Comparison of ENCODE assay signal across 2 cellular contexts in the genomic region with DNA sequence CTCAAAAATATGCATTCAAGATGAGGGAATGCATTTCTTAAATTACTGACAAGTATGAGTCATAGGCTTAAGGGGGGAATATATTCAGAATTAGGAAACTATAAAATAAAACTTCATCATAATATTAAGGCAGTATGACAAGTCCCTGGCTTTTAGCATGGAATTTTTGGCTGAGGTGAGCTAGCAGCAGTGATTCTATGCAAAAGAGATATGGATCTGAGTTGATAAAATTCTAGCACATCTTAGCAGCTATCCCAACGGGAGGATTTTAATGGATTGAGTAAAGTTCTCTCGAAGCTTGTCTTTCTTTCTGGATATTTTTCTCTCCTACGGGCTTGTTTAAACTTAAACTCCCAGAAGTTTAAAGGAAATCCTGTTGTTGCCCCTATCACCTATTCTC.
TF ChIP-seq lines count a peak whose summit lies in the region.

No MANE protein-coding gene starts in this region.

TF ChIP-seq in A549, 52 proteins besides CTCF, POLR2A, EP300 and RAD21:
- TF ChIP-seq, protein P1, sequence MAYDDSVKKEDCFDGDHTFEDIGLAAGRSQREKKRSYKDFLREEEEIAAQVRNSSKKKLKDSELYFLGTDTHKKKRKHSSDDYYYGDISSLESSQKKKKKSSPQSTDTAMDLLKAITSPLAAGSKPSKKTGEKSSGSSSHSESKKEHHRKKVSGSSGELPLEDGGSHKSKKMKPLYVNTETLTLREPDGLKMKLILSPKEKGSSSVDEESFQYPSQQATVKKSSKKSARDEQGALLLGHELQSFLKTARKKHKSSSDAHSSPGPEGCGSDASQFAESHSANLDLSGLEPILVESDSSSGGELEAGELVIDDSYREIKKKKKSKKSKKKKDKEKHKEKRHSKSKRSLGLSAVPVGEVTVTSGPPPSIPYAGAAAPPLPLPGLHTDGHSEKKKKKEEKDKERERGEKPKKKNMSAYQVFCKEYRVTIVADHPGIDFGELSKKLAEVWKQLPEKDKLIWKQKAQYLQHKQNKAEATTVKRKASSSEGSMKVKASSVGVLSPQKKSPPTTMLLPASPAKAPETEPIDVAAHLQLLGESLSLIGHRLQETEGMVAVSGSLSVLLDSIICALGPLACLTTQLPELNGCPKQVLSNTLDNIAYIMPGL (CRISPR knock-in tag; IDR thresholded peaks at IDR 0.05; ENCODE audit: borderline replicate concordance): no peak
- TF ChIP-seq, protein P2, sequence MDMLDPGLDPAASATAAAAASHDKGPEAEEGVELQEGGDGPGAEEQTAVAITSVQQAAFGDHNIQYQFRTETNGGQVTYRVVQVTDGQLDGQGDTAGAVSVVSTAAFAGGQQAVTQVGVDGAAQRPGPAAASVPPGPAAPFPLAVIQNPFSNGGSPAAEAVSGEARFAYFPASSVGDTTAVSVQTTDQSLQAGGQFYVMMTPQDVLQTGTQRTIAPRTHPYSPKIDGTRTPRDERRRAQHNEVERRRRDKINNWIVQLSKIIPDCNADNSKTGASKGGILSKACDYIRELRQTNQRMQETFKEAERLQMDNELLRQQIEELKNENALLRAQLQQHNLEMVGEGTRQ (IDR thresholded peaks at IDR 0.05): no peak
- TF ChIP-seq TP53 (CRISPR knock-in tag; IDR thresholded peaks at IDR 0.05): no peak
- no peak for TF ChIP-seq FOSL2 (IDR thresholded peaks at IDR 0.05)
- TF ChIP-seq FOSL2 (CRISPR knock-in tag; IDR thresholded peaks at IDR 0.05): peak; percentile 46; the same call in 1 of the 2 replicates
- TF ChIP-seq RARB (CRISPR knock-in tag; IDR thresholded peaks at IDR 0.05): no peak
- TF ChIP-seq CHD2 (IDR thresholded peaks at IDR 0.05; ENCODE audit: low read length, partially characterized antibody): no peak
- no peak for TF ChIP-seq ZNF302 (CRISPR knock-in tag; IDR thresholded peaks at IDR 0.05)

TF ChIP-seq in HCT116, 20 proteins besides CTCF, POLR2A, EP300 and RAD21:
- TF ChIP-seq EZH2phosphoT487 (IDR thresholded peaks at IDR 0.05; ENCODE audit: borderline replicate concordance) (no peak), ZNF274 (IDR thresholded peaks at IDR 0.05; ENCODE audit: low read depth, low read length) (no peak), SIN3A (IDR thresholded peaks at IDR 0.05; ENCODE audit: low read depth) (no peak), EZH2 (IDR thresholded peaks at IDR 0.05) (no peak), ZFX (IDR thresholded peaks at IDR 0.05) (no peak), SP1 (IDR thresholded peaks at IDR 0.05; ENCODE audit: low read depth) (no peak), TCF7L2 (IDR thresholded peaks at IDR 0.05; ENCODE audit: borderline replicate concordance, extremely low read depth, insufficient read depth, insufficient read length) (no peak), YY1 (IDR thresholded peaks at IDR 0.05; ENCODE audit: extremely low read depth, insufficient replicate concordance, low read depth, low read length) (no peak), EGR1 (IDR thresholded peaks at IDR 0.05; ENCODE audit: low read depth) (no peak), SRF (IDR thresholded peaks at IDR 0.05; ENCODE audit: low read depth) (no peak), FOSL1 (IDR thresholded peaks at IDR 0.05; ENCODE audit: low read depth) (no peak), JUND (IDR thresholded peaks at IDR 0.05) (no peak), ELF1 (IDR thresholded peaks at IDR 0.05; ENCODE audit: borderline replicate concordance, low read depth) (no peak), CBX3 (IDR thresholded peaks at IDR 0.05; ENCODE audit: low read depth) (no peak), CEBPB (IDR thresholded peaks at IDR 0.05; ENCODE audit: low read depth) (no peak)
- TF ChIP-seq, protein P3, sequence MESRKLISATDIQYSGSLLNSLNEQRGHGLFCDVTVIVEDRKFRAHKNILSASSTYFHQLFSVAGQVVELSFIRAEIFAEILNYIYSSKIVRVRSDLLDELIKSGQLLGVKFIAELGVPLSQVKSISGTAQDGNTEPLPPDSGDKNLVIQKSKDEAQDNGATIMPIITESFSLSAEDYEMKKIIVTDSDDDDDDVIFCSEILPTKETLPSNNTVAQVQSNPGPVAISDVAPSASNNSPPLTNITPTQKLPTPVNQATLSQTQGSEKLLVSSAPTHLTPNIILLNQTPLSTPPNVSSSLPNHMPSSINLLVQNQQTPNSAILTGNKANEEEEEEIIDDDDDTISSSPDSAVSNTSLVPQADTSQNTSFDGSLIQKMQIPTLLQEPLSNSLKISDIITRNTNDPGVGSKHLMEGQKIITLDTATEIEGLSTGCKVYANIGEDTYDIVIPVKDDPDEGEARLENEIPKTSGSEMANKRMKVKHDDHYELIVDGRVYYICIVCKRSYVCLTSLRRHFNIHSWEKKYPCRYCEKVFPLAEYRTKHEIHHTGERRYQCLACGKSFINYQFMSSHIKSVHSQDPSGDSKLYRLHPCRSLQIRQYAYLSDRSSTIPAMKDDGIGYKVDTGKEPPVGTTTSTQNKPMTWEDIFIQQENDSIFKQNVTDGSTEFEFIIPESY (IDR thresholded peaks at IDR 0.05; ENCODE audit: extremely low read depth, insufficient replicate concordance, low read length): no peak
- TF ChIP-seq, protein P4, sequence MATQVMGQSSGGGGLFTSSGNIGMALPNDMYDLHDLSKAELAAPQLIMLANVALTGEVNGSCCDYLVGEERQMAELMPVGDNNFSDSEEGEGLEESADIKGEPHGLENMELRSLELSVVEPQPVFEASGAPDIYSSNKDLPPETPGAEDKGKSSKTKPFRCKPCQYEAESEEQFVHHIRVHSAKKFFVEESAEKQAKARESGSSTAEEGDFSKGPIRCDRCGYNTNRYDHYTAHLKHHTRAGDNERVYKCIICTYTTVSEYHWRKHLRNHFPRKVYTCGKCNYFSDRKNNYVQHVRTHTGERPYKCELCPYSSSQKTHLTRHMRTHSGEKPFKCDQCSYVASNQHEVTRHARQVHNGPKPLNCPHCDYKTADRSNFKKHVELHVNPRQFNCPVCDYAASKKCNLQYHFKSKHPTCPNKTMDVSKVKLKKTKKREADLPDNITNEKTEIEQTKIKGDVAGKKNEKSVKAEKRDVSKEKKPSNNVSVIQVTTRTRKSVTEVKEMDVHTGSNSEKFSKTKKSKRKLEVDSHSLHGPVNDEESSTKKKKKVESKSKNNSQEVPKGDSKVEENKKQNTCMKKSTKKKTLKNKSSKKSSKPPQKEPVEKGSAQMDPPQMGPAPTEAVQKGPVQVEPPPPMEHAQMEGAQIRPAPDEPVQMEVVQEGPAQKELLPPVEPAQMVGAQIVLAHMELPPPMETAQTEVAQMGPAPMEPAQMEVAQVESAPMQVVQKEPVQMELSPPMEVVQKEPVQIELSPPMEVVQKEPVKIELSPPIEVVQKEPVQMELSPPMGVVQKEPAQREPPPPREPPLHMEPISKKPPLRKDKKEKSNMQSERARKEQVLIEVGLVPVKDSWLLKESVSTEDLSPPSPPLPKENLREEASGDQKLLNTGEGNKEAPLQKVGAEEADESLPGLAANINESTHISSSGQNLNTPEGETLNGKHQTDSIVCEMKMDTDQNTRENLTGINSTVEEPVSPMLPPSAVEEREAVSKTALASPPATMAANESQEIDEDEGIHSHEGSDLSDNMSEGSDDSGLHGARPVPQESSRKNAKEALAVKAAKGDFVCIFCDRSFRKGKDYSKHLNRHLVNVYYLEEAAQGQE (IDR thresholded peaks at IDR 0.05; ENCODE audit: low read depth): no peak
- TF ChIP-seq, protein P5, sequence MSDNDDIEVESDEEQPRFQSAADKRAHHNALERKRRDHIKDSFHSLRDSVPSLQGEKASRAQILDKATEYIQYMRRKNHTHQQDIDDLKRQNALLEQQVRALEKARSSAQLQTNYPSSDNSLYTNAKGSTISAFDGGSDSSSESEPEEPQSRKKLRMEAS (IDR thresholded peaks at IDR 0.05): no peak
- TF ChIP-seq, protein P6, sequence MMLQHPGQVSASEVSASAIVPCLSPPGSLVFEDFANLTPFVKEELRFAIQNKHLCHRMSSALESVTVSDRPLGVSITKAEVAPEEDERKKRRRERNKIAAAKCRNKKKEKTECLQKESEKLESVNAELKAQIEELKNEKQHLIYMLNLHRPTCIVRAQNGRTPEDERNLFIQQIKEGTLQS (IDR thresholded peaks at IDR 0.05): no peak
